In genomic region chr9:115818651-115819050, GRCh38 we compare ENCODE assay signal across 1 cellular context.
DNase-seq lines count a peak whose midpoint lies in the region; ATAC-seq and TF ChIP-seq lines count a peak whose summit lies in the region.
"Not testable (repeated sequence)": the region's sequence is repeated elsewhere in the genome, so short reads cannot be mapped to it uniquely, and the experiment has no call there.

No MANE protein-coding gene starts in this region.

- H3K27me3 Mint-ChIP-seq in WTC11 (ENCODE audit: low read depth) = not testable (repeated sequence)

- H3K4me3 Mint-ChIP-seq in WTC11 = not testable (repeated sequence)

- POLR2A ChIA-PET in WTC11 (lab: Charles Lee) = not testable (repeated sequence)

- not testable (repeated sequence) for ATAC-seq in WTC11

- not testable (repeated sequence) for DNase-seq in WTC11 (ENCODE audit: low spot score)

- not testable (repeated sequence) for TF ChIP-seq CTCF in WTC11 (IDR thresholded peaks at IDR 0.05)

- peaks cover 19% of the 10 kb centered on the region for H3K36me3 Mint-ChIP-seq in WTC11

- CTCF ChIA-PET in WTC11 (lab: Charles Lee) = not testable (repeated sequence)

- peaks cover 18% of the 10 kb centered on the region for H3K9me3 Mint-ChIP-seq in WTC11

- H3K27ac Mint-ChIP-seq in WTC11 = not testable (repeated sequence)

- not testable (repeated sequence) for H3K4me1 Mint-ChIP-seq in WTC11

TF ChIP-seq in WTC11, 78 proteins besides CTCF, POLR2A, EP300 and RAD21:
- peak; percentile 99 for TF ChIP-seq HMGA2 (CRISPR knock-in tag; IDR thresholded peaks at IDR 0.05)
